ENCODE assay signal across 10 cellular contexts in genomic region chr22:46063861-46064235, GRCh38.
DNase-seq lines count a peak whose midpoint lies in the region; ATAC-seq and TF ChIP-seq lines count a peak whose summit lies in the region.
"Had no signal": no experiment of that assay in that cellular context is flagged by ENCODE, and none has a peak within 500 bp of the region (broad histone marks: within the 10 kb centered on the region; RNA-seq: fewer than 3 reads in every experiment).

No MANE protein-coding gene starts in this region.

- no peaks in the 10 kb centered on the region for H3K27me3 ChIP-seq in muscle layer of duodenum (ENCODE audit: low read depth, low read length)

- DNase-seq in NCI-H1436 (lab: John Stamatoyannopoulos, UW) (peak; percentile 72), dermis blood vessel endothelial cell (peak; percentile 7), RPMI8226 (no peak), DMS79 treated with DMSO at 0.1 percent for 48 hours (lab: John Stamatoyannopoulos, UW) (no peak)
- no peak for DNase-seq in activated CD4-positive, alpha-beta T cell treated with anti-CD3 and anti-CD28 coated beads for 48 hours
- DNase-seq: activated CD8-positive, alpha-beta memory T cell treated with anti-CD3 and anti-CD28 coated beads, Interleukin-2, amount 50 U/mL, for 4 hours had no signal

- no peak overlapping the region for H3K4me3 ChIP-seq in muscle layer of duodenum (ENCODE audit: low read depth in 1 of 2, low read length in 2 of 2)

- H3K27ac ChIP-seq in 22Rv1: peak overlapping the region; percentile 100
- peak overlapping the region; percentile 100 for H3K27ac ChIP-seq in muscle layer of duodenum (ENCODE audit: low read length)

- ATAC-seq in HG02970 (IDR thresholded peaks at IDR 0.05; ENCODE audit: low FRiP score, unreplicated experiment): no peak
- ATAC-seq: HCT116 had no signal

- peaks cover 40 to 53% of the 10 kb centered on the region in 2 donors for H3K4me1 ChIP-seq in muscle layer of duodenum (ENCODE audit: control insufficient read depth in 1 of 2, insufficient read depth in 2 of 2, low read length in 2 of 2)

- H3K9me3 ChIP-seq in muscle layer of duodenum (ENCODE audit: control insufficient read depth in 1 of 2, low read length in 2 of 2): no peaks in the 10 kb centered on the region

- H3K36me3 ChIP-seq in muscle layer of duodenum (ENCODE audit: control insufficient read depth in 1 of 2, insufficient read depth in 2 of 2, low read length in 2 of 2): peaks cover 0 to 10% of the 10 kb centered on the region in 2 donors

- TF ChIP-seq CTCF in 22Rv1 (IDR thresholded peaks at IDR 0.05): no peak

Comparison
In these comparisons a context has a peak if more than half of its experiments do, and no peak if none do; other contexts are left out.
1. DNase-seq: peak in NCI-H1436 (single experiment) and dermis blood vessel endothelial cell (single experiment); none in RPMI8226 (single experiment), activated CD4-positive, alpha-beta T cell treated with anti-CD3 and anti-CD28 coated beads for 48 hours (single experiment) and DMS79 treated with DMSO at 0.1 percent for 48 hours (single experiment).